14 cellular contexts compared by ENCODE assay signal in genomic region chr18:58590231-58590630, GRCh38.
DNase-seq lines count a peak whose midpoint lies in the region; ATAC-seq and TF ChIP-seq lines count a peak whose summit lies in the region.
"Had no signal": no experiment of that assay in that cellular context is flagged by ENCODE, and none has a peak within 500 bp of the region (broad histone marks: within the 10 kb centered on the region; RNA-seq: fewer than 3 reads in every experiment).

No MANE protein-coding gene starts in this region.

- H3K36me3 Mint-ChIP-seq in stimulated activated naive B cell treated with anti-CD40 and anti-IgM and Interleukin-4, amounts not matched to agents 10 μg/mL and 1 μg/mL and 100 μg/mL, for 72 hours = peaks cover 0 to 3% of the 10 kb centered on the region in 2 donors

- TF ChIP-seq CTCF in cardiac fibroblast (IDR thresholded peaks at IDR 0.05; ENCODE audit: low read depth, low read length) (no peak), GM20000 (IDR thresholded peaks at IDR 0.05; ENCODE audit: extremely low read depth, missing control alignments) (no peak)

- peak overlapping the region; percentile 42 for H3K27ac Mint-ChIP-seq in stimulated activated naive B cell treated with anti-CD40 and anti-IgM and Interleukin-4, amounts not matched to agents 10 μg/mL and 1 μg/mL and 100 μg/mL, for 72 hours

- H3K4me3 Mint-ChIP-seq in stimulated activated naive B cell treated with anti-CD40 and anti-IgM and Interleukin-4, amounts not matched to agents 10 μg/mL and 1 μg/mL and 100 μg/mL, for 72 hours = no peak overlapping the region

- peaks cover 0 to 3% of the 10 kb centered on the region in 2 donors for H3K9me3 Mint-ChIP-seq in stimulated activated naive B cell treated with anti-CD40 and anti-IgM and Interleukin-4, amounts not matched to agents 10 μg/mL and 1 μg/mL and 100 μg/mL, for 72 hours

- H3K4me1 Mint-ChIP-seq in stimulated activated naive B cell treated with anti-CD40 and anti-IgM and Interleukin-4, amounts not matched to agents 10 μg/mL and 1 μg/mL and 100 μg/mL, for 72 hours = peaks cover 8 to 10% of the 10 kb centered on the region in 2 donors

- DNase-seq in HCEC 1CT (peak; percentile 72), cardiac fibroblast (ENCODE audit: low read depth in 2 of 2) (peak; percentile 67 to 93), iris pigment epithelial cell (ENCODE audit: low read depth) (peak; percentile 91), GM20000 (ENCODE audit: low spot score) (no peak)
- DNase-seq in stimulated activated naive B cell treated with anti-CD40 and anti-IgM and Interleukin-4, amounts not matched to agents 10 μg/mL and 1 μg/mL and 100 μg/mL, for 72 hours = no peak
- DNase-seq in central memory CD4-positive, alpha-beta T cell = no peak
- no peak for DNase-seq in stimulated activated naive CD8-positive, alpha-beta T cell treated with anti-CD3 and anti-CD28 coated beads, Interleukin-15, Interleukin-2, amounts not matched to agents 100 U/mL and 50 U/mL, for 24 hours
- DNase-seq: DND-41, mammary epithelial cell, MV-4-11, NCI-H748 treated with DMSO at 0.1 percent for 48 hours, spleen, T-helper 1 cell had no signal

- H3K4me3 ChIP-seq in cardiac fibroblast (replicated peaks in 1 of 2; ENCODE audit: low read depth in 2 of 2, low read length in 2 of 2) = no peak overlapping the region
- H3K4me3 ChIP-seq: spleen had no signal

- ATAC-seq in stimulated activated naive B cell treated with anti-CD40 and anti-IgM and Interleukin-4, amounts not matched to agents 10 μg/mL and 1 μg/mL and 100 μg/mL, for 72 hours (replicated peaks) = no peak
- no peak for ATAC-seq in stimulated activated naive CD8-positive, alpha-beta T cell treated with anti-CD3 and anti-CD28 coated beads, Interleukin-15, Interleukin-2, amounts not matched to agents 100 U/mL and 50 U/mL, for 24 hours
- ATAC-seq in HG02885 (IDR thresholded peaks at IDR 0.05; ENCODE audit: poor library complexity, unreplicated experiment) = no peak

- no peaks in the 10 kb centered on the region for H3K27me3 Mint-ChIP-seq in stimulated activated naive B cell treated with anti-CD40 and anti-IgM and Interleukin-4, amounts not matched to agents 10 μg/mL and 1 μg/mL and 100 μg/mL, for 72 hours

Comparison
In these comparisons a context has a peak if more than half of its experiments do, and no peak if none do; other contexts are left out.
1. DNase-seq: peak in HCEC 1CT (single experiment), cardiac fibroblast (2 of 2) and iris pigment epithelial cell (single experiment); none in stimulated activated naive B cell treated with anti-CD40 and anti-IgM and Interleukin-4, amounts not matched to agents 10 μg/mL and 1 μg/mL and 100 μg/mL, for 72 hours (single experiment), central memory CD4-positive, alpha-beta T cell (single experiment), stimulated activated naive CD8-positive, alpha-beta T cell treated with anti-CD3 and anti-CD28 coated beads, Interleukin-15, Interleukin-2, amounts not matched to agents 100 U/mL and 50 U/mL, for 24 hours (single experiment) and GM20000 (single experiment).